8 cellular contexts compared by ENCODE assay signal in genomic region chr17:64129765-64130558, GRCh38. TPM values are rescaled to one million over a fixed set of nuclear protein-coding genes. Genes with fewer than 3 reads are reported as not detected.
DNase-seq lines count a peak whose midpoint lies in the region; ATAC-seq and TF ChIP-seq lines count a peak whose summit lies in the region.

TSS of gene ERN1 (minus strand) at chr17:64130144. CDS start at chr17:64130029, 115 bp downstream.

- ATAC-seq in HG03432 (IDR thresholded peaks at IDR 0.05; ENCODE audit: unreplicated experiment), result peak; percentile 79

- no peaks in the 10 kb centered on the region for H3K9me3 Mint-ChIP-seq in activated CD4-positive, alpha-beta T cell treated with anti-CD3 and anti-CD28 coated beads, Interleukin-2, amount 10 ng/mL, durations not matched to agents 7 days and 5 days

- peak within 1 kb of the TSS; percentile 92 for H3K4me3 Mint-ChIP-seq in activated CD4-positive, alpha-beta T cell treated with anti-CD3 and anti-CD28 coated beads, Interleukin-2, amount 10 ng/mL, durations not matched to agents 7 days and 5 days

- H3K27me3 Mint-ChIP-seq in activated CD4-positive, alpha-beta T cell treated with anti-CD3 and anti-CD28 coated beads, Interleukin-2, amount 10 ng/mL, durations not matched to agents 7 days and 5 days, result no peaks in the 10 kb centered on the region

- H3K4me1 ChIP-seq in BE2C, result no peaks in the 10 kb centered on the region; the same call in 1 of the 2 replicates

- peaks cover 53% of the 10 kb centered on the region for H3K4me1 Mint-ChIP-seq in activated CD4-positive, alpha-beta T cell treated with anti-CD3 and anti-CD28 coated beads, Interleukin-2, amount 10 ng/mL, durations not matched to agents 7 days and 5 days

- H3K4me3 ChIP-seq in BE2C (ENCODE audit: low read depth, low read length), result peak within 1 kb of the TSS; percentile 54
- peak within 1 kb of the TSS; percentile 90 for H3K4me3 ChIP-seq in coronary artery

- TF ChIP-seq CTCF in BE2C (IDR thresholded peaks at IDR 0.05; ENCODE audit: low read depth, low read length) (no peak), coronary artery (IDR thresholded peaks at IDR 0.05) (no peak)

- no peaks in the 10 kb centered on the region for H3K36me3 ChIP-seq in BE2C

- peak within 1 kb of the TSS; percentile 97 to 98 for H3K27ac ChIP-seq in coronary artery

- DNase-seq in BE2C (peak; percentile 94), GM19238 (ENCODE audit: insufficient read length, low spot score) (peak; percentile 83), NCI-H69 (lab: John Stamatoyannopoulos, UW) (peak; percentile 95), coronary artery (ENCODE audit: low spot score) (peak; percentile 96), left kidney (ENCODE audit: low read depth, low spot score) (peak; percentile 96)
- peak; percentile 89 for DNase-seq in activated CD4-positive, alpha-beta T cell treated with anti-CD3 and anti-CD28 coated beads, Interleukin-2, amount 10 ng/mL, durations not matched to agents 7 days and 5 days
- peak; percentile 91 for DNase-seq in stimulated activated CD4-positive, alpha-beta T cell treated with anti-CD3 and anti-CD28 coated beads, Interleukin-1b, Interleukin-23, amount 100 ng/mL, for 48 hours

- CTCF ChIA-PET in activated CD4-positive, alpha-beta T cell treated with anti-CD3 and anti-CD28 coated beads, Interleukin-2, amount 10 ng/mL, durations not matched to agents 7 days and 5 days (lab: Charles Lee), result interaction anchor here (0.6 to 16.8 kb wide), 17 partner anchors 8 to 268 kb away, joined by 3 to 225 read pairs (median 4); partner anchors contain the start of gene ICAM2

- no peaks in the 10 kb centered on the region for H3K27me3 ChIP-seq in BE2C

- H3K9me3 ChIP-seq in BE2C, result no peaks in the 10 kb centered on the region

- peaks cover 28% of the 10 kb centered on the region for H3K36me3 Mint-ChIP-seq in activated CD4-positive, alpha-beta T cell treated with anti-CD3 and anti-CD28 coated beads, Interleukin-2, amount 10 ng/mL, durations not matched to agents 7 days and 5 days (ENCODE audit: low read depth)

- peak within 1 kb of the TSS; percentile 92 for H3K27ac Mint-ChIP-seq in activated CD4-positive, alpha-beta T cell treated with anti-CD3 and anti-CD28 coated beads, Interleukin-2, amount 10 ng/mL, durations not matched to agents 7 days and 5 days

- POLR2A ChIA-PET in activated CD4-positive, alpha-beta T cell treated with anti-CD3 and anti-CD28 coated beads, Interleukin-2, amount 10 ng/mL, durations not matched to agents 7 days and 5 days (lab: Charles Lee), result interaction anchor here (0.6 to 2.4 kb wide), 4 partner anchors 16 to 229 kb away, joined by 3 to 8 read pairs (median 5); no protein-coding TSS in a partner anchor

RNA-seq across cellular contexts. Expression of gene ERN1, which starts in this region (rescaled TPM):
- polyA plus RNA-seq in BE2C (2012; ENCODE audit: insufficient read depth, insufficient read length, low read depth), result 8.9 TPM
- 10 to 100 TPM; 50.1 to 57.5 TPM for total RNA-seq in activated CD4-positive, alpha-beta T cell treated with anti-CD3 and anti-CD28 coated beads, Interleukin-2, amount 10 ng/mL, durations not matched to agents 7 days and 5 days

Comparison
In these comparisons a context has a peak if more than half of its experiments do, and no peak if none do; other contexts are left out.
1. Peak in every context shown above with its lines: DNase-seq, ATAC-seq, H3K4me3 ChIP-seq and H3K27ac ChIP-seq.